Comparison of ENCODE assay signal across 12 cellular contexts in genomic region chr4:102586644-102587021, GRCh38.
DNase-seq lines count a peak whose midpoint lies in the region; ATAC-seq and TF ChIP-seq lines count a peak whose summit lies in the region.
"Had no signal": no experiment of that assay in that cellular context is flagged by ENCODE, and none has a peak within 500 bp of the region (broad histone marks: within the 10 kb centered on the region; RNA-seq: fewer than 3 reads in every experiment).

No MANE protein-coding gene starts in this region.

- intact Hi-C loops in CD4-positive, alpha-beta T cell (cut with DNase I, micrococcal nuclease), result no loop called here
- intact Hi-C loops in aorta (cut with DNase I), result no loop called here

- WGBS in aorta, 2 donors, result 90 to 91% methylated on average over 4 of the region's 4 CpGs

- H3K4me1 ChIP-seq in aorta (ENCODE audit: control insufficient read depth in 1 of 2, insufficient read depth in 2 of 2, low read length in 2 of 2), result no peaks in the 10 kb centered on the region

- H3K36me3 ChIP-seq in aorta (ENCODE audit: control insufficient read depth in 1 of 2, insufficient read depth in 2 of 2, low read length in 1 of 2), result peaks cover 8 to 10% of the 10 kb centered on the region in 2 donors

- H3K27me3 ChIP-seq in CD4-positive, alpha-beta T cell (ENCODE audit: control insufficient read depth, insufficient read depth, low read length), result no peaks in the 10 kb centered on the region
- no peaks in the 10 kb centered on the region for H3K27me3 ChIP-seq in aorta (ENCODE audit: control insufficient read depth in 1 of 2, insufficient read depth in 2 of 2, low read length in 1 of 2)

- peak overlapping the region; percentile 82 for H3K27ac Mint-ChIP-seq in CD4-positive, alpha-beta T cell
- H3K27ac Mint-ChIP-seq in activated naive CD4-positive, alpha-beta T cell treated with anti-CD3 and anti-CD28 coated beads, Interleukin-2, amount 50 U/mL, for 72 hours, result peak overlapping the region; percentile 38 to 81

- no peak for TF ChIP-seq CTCF in CD4-positive, alpha-beta T cell (IDR thresholded peaks at IDR 0.05)
- TF ChIP-seq CTCF in GM10248 (IDR thresholded peaks at IDR 0.05; ENCODE audit: control extremely low read depth, extremely low read depth, low read depth, missing control alignments), result no peak

- H3K4me3 ChIP-seq in aorta (ENCODE audit: low read length in 2 of 2), result no peak overlapping the region

- CTCF ChIA-PET in CD4-positive, alpha-beta T cell (lab: Charles Lee), result interaction anchor here (1.7 kb wide), 1 partner anchor 39 kb away, joined by 5 read pairs; no protein-coding TSS in a partner anchor
- CTCF ChIA-PET in GM10248 (lab: Yijun Ruan, JAX), result interaction anchor here (1.0 to 2.7 kb wide), 10 partner anchors 10 to 126 kb away, joined by 3 to 12 read pairs (median 3); no protein-coding TSS in a partner anchor

- H3K9me3 Mint-ChIP-seq in CD4-positive, alpha-beta T cell, result no peaks in the 10 kb centered on the region
- no peaks in the 10 kb centered on the region for H3K9me3 Mint-ChIP-seq in activated naive CD4-positive, alpha-beta T cell treated with anti-CD3 and anti-CD28 coated beads, Interleukin-2, amount 50 U/mL, for 72 hours

- no peaks in the 10 kb centered on the region for H3K9me3 ChIP-seq in CD4-positive, alpha-beta T cell (ENCODE audit: control insufficient read depth, low read length)
- no peaks in the 10 kb centered on the region for H3K9me3 ChIP-seq in aorta (ENCODE audit: control insufficient read depth, low read length)

- peak overlapping the region; percentile 52 for H3K4me3 Mint-ChIP-seq in CD4-positive, alpha-beta T cell

- peaks cover 95% of the 10 kb centered on the region for H3K36me3 Mint-ChIP-seq in CD4-positive, alpha-beta T cell (ENCODE audit: low read depth)
- H3K36me3 Mint-ChIP-seq in activated naive CD4-positive, alpha-beta T cell treated with anti-CD3 and anti-CD28 coated beads, Interleukin-2, amount 50 U/mL, for 72 hours, result peaks cover 35 to 57% of the 10 kb centered on the region in 2 donors

- POLR2A ChIA-PET in CD4-positive, alpha-beta T cell (lab: Charles Lee), result interaction anchor here (0.7 to 1.8 kb wide), 3 partner anchors 25 to 432 kb away, joined by 3 to 4 read pairs (median 4); no protein-coding TSS in a partner anchor
- POLR2A ChIA-PET in GM10248 (lab: Yijun Ruan, JAX), result no interaction called here

- H3K27me3 Mint-ChIP-seq in CD4-positive, alpha-beta T cell, result no peaks in the 10 kb centered on the region

- no peak overlapping the region for H3K27ac ChIP-seq in CD4-positive, alpha-beta T cell (ENCODE audit: low read depth, low read length)
- no peak overlapping the region for H3K27ac ChIP-seq in aorta (ENCODE audit: low read depth in 1 of 2, low read length in 2 of 2)
- H3K27ac ChIP-seq: RWPE1 had no signal

- DNase-seq in CD4-positive, alpha-beta T cell, result peak in 6 of 10 experiments; percentile 5 to 26 (median 16)
- peak; percentile 38 to 62 for DNase-seq in activated naive CD4-positive, alpha-beta T cell treated with anti-CD3 and anti-CD28 coated beads, Interleukin-2, amount 50 U/mL, for 72 hours (ENCODE audit: low spot score in 2 of 2)
- DNase-seq in GM10248 (ENCODE audit: extremely low spot score), result no peak
- DNase-seq in aorta, result no peak
- no peak for DNase-seq in NCI-H2029 (lab: John Stamatoyannopoulos, UW)
- DNase-seq in erythroblast (lab: John Stamatoyannopoulos, UW), result no peak
- DNase-seq: effector CD4-positive, alpha-beta T cell; NCI-H1105 treated with DMSO at 0.1 percent for 48 hours; occipital lobe had no signal

- no peak for TF ChIP-seq POLR2A in erythroblast (IDR thresholded peaks at IDR 0.05; ENCODE audit: low read length)

- peaks cover 78% of the 10 kb centered on the region for H3K4me1 Mint-ChIP-seq in CD4-positive, alpha-beta T cell (ENCODE audit: low read depth)

- peak; percentile 64 for ATAC-seq in CD4-positive, alpha-beta T cell (ENCODE audit: poor library complexity)
- ATAC-seq in GM21367 (IDR thresholded peaks at IDR 0.05; ENCODE audit: unreplicated experiment) (peak; percentile 22), HG03565 (IDR thresholded peaks at IDR 0.05; ENCODE audit: unreplicated experiment) (peak; percentile 26), aorta (ENCODE audit: low FRiP score) (no peak)
- ATAC-seq in activated naive CD4-positive, alpha-beta T cell treated with anti-CD3 and anti-CD28 coated beads, Interleukin-2, amount 50 U/mL, for 72 hours, result peak; percentile 37 to 69

Comparison
In these comparisons a context has a peak if more than half of its experiments do, and no peak if none do; other contexts are left out.
1. DNase-seq: peak in CD4-positive, alpha-beta T cell (6 of 10) and activated naive CD4-positive, alpha-beta T cell treated with anti-CD3 and anti-CD28 coated beads, Interleukin-2, amount 50 U/mL, for 72 hours (2 of 2); none in GM10248 (single experiment), aorta (0 of 2), NCI-H2029 (single experiment) and erythroblast (0 of 2).